Comparison of ENCODE assay signal across 8 cellular contexts in the genomic region with DNA sequence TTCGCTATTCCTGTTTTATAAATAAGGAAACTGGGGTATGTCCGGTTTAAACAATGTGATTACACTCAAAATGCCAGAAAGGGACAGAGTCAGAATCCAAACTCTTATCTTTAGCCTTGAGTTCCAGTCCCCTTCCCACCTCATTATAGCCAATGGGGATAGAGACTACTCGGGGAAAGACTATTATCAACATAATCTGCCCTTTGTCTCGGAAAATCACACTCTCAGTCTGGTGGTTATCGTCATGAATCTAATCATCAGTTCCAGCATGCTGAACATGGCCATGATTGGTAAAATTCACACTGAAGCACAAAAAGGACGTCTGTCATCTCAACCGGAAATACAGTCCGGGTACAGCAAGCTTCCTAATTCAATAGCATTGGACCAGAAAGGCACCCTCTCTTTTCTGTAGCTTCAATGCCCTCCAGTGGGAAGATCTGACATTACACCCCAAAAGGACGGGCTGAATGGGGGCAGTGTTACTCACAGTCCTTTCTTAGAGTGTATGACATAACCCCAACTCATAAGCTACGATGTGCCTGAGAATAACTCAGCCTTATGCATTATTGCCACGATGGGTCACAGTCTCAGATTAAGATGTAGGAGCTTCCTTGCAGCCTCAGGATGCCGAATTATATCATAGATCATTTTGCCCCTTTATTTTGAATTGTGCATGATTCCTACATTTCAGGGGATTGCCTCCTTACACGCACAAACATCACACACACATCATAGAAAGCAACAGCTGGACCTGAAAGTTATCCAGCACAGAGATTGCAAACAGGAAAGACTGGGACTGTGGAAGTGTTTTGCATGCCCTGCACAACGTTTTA.
DNase-seq lines count a peak whose midpoint lies in the region; ATAC-seq and TF ChIP-seq lines count a peak whose summit lies in the region.

No MANE protein-coding gene starts in this region.

- H3K9me3 ChIP-seq in Panc1 (ENCODE audit: control insufficient read depth, insufficient read depth, low read depth, low read length) = no peaks in the 10 kb centered on the region
- H3K9me3 ChIP-seq in tibial artery = no peaks in the 10 kb centered on the region

- H3K4me1 Mint-ChIP-seq in activated T-helper 17 cell treated with anti-CD3 and anti-CD28 coated beads, Interleukin-2, amount 50 U/mL, for 72 hours = no peaks in the 10 kb centered on the region

- H3K36me3 ChIP-seq in Panc1 (ENCODE audit: control insufficient read depth, insufficient read depth, low read length) (no peaks in the 10 kb centered on the region), tibial artery (no peaks in the 10 kb centered on the region)

- no peak overlapping the region for H3K27ac ChIP-seq in HL-60 (replicated peaks)
- no peak overlapping the region for H3K27ac ChIP-seq in Panc1 (ENCODE audit: low read length)
- H3K27ac ChIP-seq in tibial artery = no peak overlapping the region

- peak; percentile 72 for TF ChIP-seq CTCF in HL-60 (IDR thresholded peaks at IDR 0.05; ENCODE audit: insufficient read depth, low read length)
- peak; percentile 67 for TF ChIP-seq CTCF in Panc1 (IDR thresholded peaks at IDR 0.05)
- peak; percentile 63 for TF ChIP-seq CTCF in foreskin fibroblast (IDR thresholded peaks at IDR 0.05; ENCODE audit: low read depth, low read length)
- peak; percentile 67 to 75 for TF ChIP-seq CTCF in tibial artery (IDR thresholded peaks at IDR 0.05)

- H3K4me3 Mint-ChIP-seq in activated T-helper 17 cell treated with anti-CD3 and anti-CD28 coated beads, Interleukin-2, amount 50 U/mL, for 72 hours = peak overlapping the region; percentile 12

- H3K27me3 ChIP-seq in HL-60 (ENCODE audit: insufficient read depth, poor library complexity, severe bottlenecking) (no peaks in the 10 kb centered on the region), Panc1 (ENCODE audit: control insufficient read depth, insufficient read depth, low read length) (no peaks in the 10 kb centered on the region), tibial artery (no peaks in the 10 kb centered on the region)

- no peak overlapping the region for H3K27ac Mint-ChIP-seq in activated T-helper 17 cell treated with anti-CD3 and anti-CD28 coated beads, Interleukin-2, amount 50 U/mL, for 72 hours

- no peaks in the 10 kb centered on the region for H3K4me1 ChIP-seq in Panc1 (ENCODE audit: control insufficient read depth, insufficient read depth, low read length)
- H3K4me1 ChIP-seq in tibial artery = peaks cover 0 to 6% (median 0%) of the 10 kb centered on the region in 4 donors

- intact Hi-C loops in Panc1 (cut with micrococcal nuclease; ENCODE audit: unreplicated experiment) = no loop called here
- intact Hi-C loops in tibial artery (cut with DNase I; ENCODE audit: low total_unique reads) = no loop called here

- DNase-seq in DMS53 treated with DMSO at 0.1 percent for 48 hours (lab: John Stamatoyannopoulos, UW; ENCODE audit: unreplicated experiment) = peak; percentile 13
- DNase-seq in HL-60 (ENCODE audit: low read depth in 1 of 2, low spot score in 1 of 2) = peak; percentile 15 to 55
- peak; percentile 38 for DNase-seq in Panc1 (ENCODE audit: low read depth, low spot score)
- peak in 1 of 2 donors; percentile 58 for DNase-seq in foreskin fibroblast
- peak; percentile 66 for DNase-seq in occipital lobe (lab: John Stamatoyannopoulos, UW)
- peak; percentile 64 to 65 for DNase-seq in tibial artery

- peaks cover 10% of the 10 kb centered on the region for H3K27me3 Mint-ChIP-seq in activated T-helper 17 cell treated with anti-CD3 and anti-CD28 coated beads, Interleukin-2, amount 50 U/mL, for 72 hours

- no TSS peak for BruUV-seq in Panc1 (replicated peaks; lab: Mats Ljungman, UMichigan)

- CTCF ChIA-PET in Panc1 (lab: Charles Lee) = interaction anchor here (0.7 kb wide), 1 partner anchor 609 kb away, joined by 3 read pairs; no protein-coding TSS in a partner anchor

- in situ Hi-C loops in Panc1 (cut with HindIII; ENCODE audit: low pct_unique_long_range_greater_than_20kb, low sequenced_read_pairs) = no loop called here

- H3K9me3 Mint-ChIP-seq in activated T-helper 17 cell treated with anti-CD3 and anti-CD28 coated beads, Interleukin-2, amount 50 U/mL, for 72 hours = no peaks in the 10 kb centered on the region

- H3K36me3 Mint-ChIP-seq in activated T-helper 17 cell treated with anti-CD3 and anti-CD28 coated beads, Interleukin-2, amount 50 U/mL, for 72 hours (ENCODE audit: low read depth) = no peaks in the 10 kb centered on the region

- ATAC-seq in GM21390 (IDR thresholded peaks at IDR 0.05; ENCODE audit: unreplicated experiment) (peak; percentile 98), Panc1 (peak; percentile 83)
- ATAC-seq in activated T-helper 17 cell treated with anti-CD3 and anti-CD28 coated beads, Interleukin-2, amount 50 U/mL, for 72 hours (replicated peaks) = peak; percentile 88

- POLR2A ChIA-PET in Panc1 (lab: Charles Lee) = no interaction called here

- H3K4me3 ChIP-seq in HL-60 (replicated peaks; ENCODE audit: insufficient read depth, low read length) = no peak overlapping the region; the same call in 1 of the 2 replicates
- peak overlapping the region in 1 of 2 experiments; percentile 17; a peak in 1 of 4 replicates for H3K4me3 ChIP-seq in Panc1 (ENCODE audit: low read depth in 2 of 2, low read length in 2 of 2)
- H3K4me3 ChIP-seq in foreskin fibroblast (ENCODE audit: low read depth in 1 of 2, low read length in 2 of 2) = no peak overlapping the region
- peak overlapping the region in 1 of 2 donors; percentile 33 for H3K4me3 ChIP-seq in tibial artery
